ENCODE assay signal across 8 cellular contexts in genomic region chr14:34693228-34693939, GRCh38.
DNase-seq lines count a peak whose midpoint lies in the region.

No MANE protein-coding gene starts in this region.

- peak; percentile 10 for DNase-seq in stimulated activated CD4-positive, alpha-beta T cell treated with anti-CD3 and anti-CD28 coated beads, Interleukin-4, amount 100 ng/mL, for 1 hour
- no peak for DNase-seq in stimulated activated CD4-positive, alpha-beta T cell treated with anti-CD3 and anti-CD28 coated beads, Interleukin-12 subunit alpha, Interleukin-12 subunit beta, amount 100 ng/mL, for 4 hours
- peak; percentile 18 for DNase-seq in activated naive CD4-positive, alpha-beta T cell treated with anti-CD3 and anti-CD28 coated beads, Interleukin-2, amount 50 U/mL, for 16 hours
- DNase-seq in iPS DF 19.7 (ENCODE audit: low read depth, low spot score), result peak; percentile 78
- peak; percentile 10 for DNase-seq in stimulated activated CD8-positive, alpha-beta memory T cell treated with anti-CD3 and anti-CD28 coated beads, Interleukin-4, amount 100 ng/mL, for 24 hours (ENCODE audit: low read depth)
- DNase-seq in NCI-H1694 treated with DMSO at 0.1 percent for 48 hours (lab: John Stamatoyannopoulos, UW), result no peak
- DNase-seq in OCI-M2 (lab: John Stamatoyannopoulos, UW; ENCODE audit: unreplicated experiment), result no peak
- DNase-seq in cerebellar nuclear complex (lab: John Stamatoyannopoulos, UW), result no peak

Comparison
In these comparisons a context has a peak if more than half of its experiments do, and no peak if none do; other contexts are left out.
1. DNase-seq: peak in stimulated activated CD4-positive, alpha-beta T cell treated with anti-CD3 and anti-CD28 coated beads, Interleukin-4, amount 100 ng/mL, for 1 hour (single experiment), activated naive CD4-positive, alpha-beta T cell treated with anti-CD3 and anti-CD28 coated beads, Interleukin-2, amount 50 U/mL, for 16 hours (single experiment), iPS DF 19.7 (single experiment) and stimulated activated CD8-positive, alpha-beta memory T cell treated with anti-CD3 and anti-CD28 coated beads, Interleukin-4, amount 100 ng/mL, for 24 hours (single experiment); none in stimulated activated CD4-positive, alpha-beta T cell treated with anti-CD3 and anti-CD28 coated beads, Interleukin-12 subunit alpha, Interleukin-12 subunit beta, amount 100 ng/mL, for 4 hours (single experiment), NCI-H1694 treated with DMSO at 0.1 percent for 48 hours (single experiment), OCI-M2 (single experiment) and cerebellar nuclear complex (0 of 2).